16 cellular contexts compared by ENCODE assay signal in genomic region chr2:121034551-121034950, GRCh38.
DNase-seq lines count a peak whose midpoint lies in the region; ATAC-seq, FAIRE-seq and TF ChIP-seq lines count a peak whose summit lies in the region.
"Had no signal": no experiment of that assay in that cellular context is flagged by ENCODE, and none has a peak within 500 bp of the region (broad histone marks: within the 10 kb centered on the region; RNA-seq: fewer than 3 reads in every experiment).

No MANE protein-coding gene starts in this region.

- 79 to 80% methylated on average over 5 of the region's 5 CpGs for WGBS in lung, 2 donors

- H3K9me3 ChIP-seq in lung (ENCODE audit: control insufficient read depth in 2 of 2, insufficient read depth in 1 of 2, low read length in 1 of 2) (peaks cover 0 to 2% of the 10 kb centered on the region in 2 donors), Peyer's patch (no peaks in the 10 kb centered on the region)

- H3K36me3 ChIP-seq in bronchial epithelial cell (ENCODE audit: control insufficient read depth, insufficient read depth, low read length): no peaks in the 10 kb centered on the region
- H3K36me3 ChIP-seq in lung (ENCODE audit: control insufficient read depth in 2 of 2, insufficient read depth in 2 of 2, low read length in 2 of 2): no peaks in the 10 kb centered on the region
- no peaks in the 10 kb centered on the region for H3K36me3 ChIP-seq in Peyer's patch

- no peak for TF ChIP-seq POLR2A in Peyer's patch (IDR thresholded peaks at IDR 0.05)

- H3K9me3 Mint-ChIP-seq in type B pancreatic cell: no peaks in the 10 kb centered on the region
- no peaks in the 10 kb centered on the region for H3K9me3 Mint-ChIP-seq in natural killer cell treated with Interleukin-12 subunit alpha and Interleukin-12 subunit beta and Interleukin-15 and Interleukin-18, amount 100 ng/mL, for 72 hours
- H3K9me3 Mint-ChIP-seq: CD4-positive, alpha-beta T cell; H9 had no signal

- no peaks in the 10 kb centered on the region for H3K36me3 Mint-ChIP-seq in type B pancreatic cell
- no peaks in the 10 kb centered on the region for H3K36me3 Mint-ChIP-seq in natural killer cell treated with Interleukin-12 subunit alpha and Interleukin-12 subunit beta and Interleukin-15 and Interleukin-18, amount 100 ng/mL, for 72 hours

- H3K4me1 ChIP-seq in lung (ENCODE audit: control insufficient read depth in 2 of 2, insufficient read depth in 2 of 2, low read length in 2 of 2) (peaks cover 0 to 3% of the 10 kb centered on the region in 2 donors), Peyer's patch (no peaks in the 10 kb centered on the region)

- no peak for ATAC-seq in lung (ENCODE audit: insufficient read depth, low FRiP score)
- no peak for ATAC-seq in natural killer cell treated with Interleukin-12 subunit alpha and Interleukin-12 subunit beta and Interleukin-15 and Interleukin-18, amount 100 ng/mL, for 72 hours

- peak overlapping the region; percentile 42 for H3K27ac Mint-ChIP-seq in type B pancreatic cell
- H3K27ac Mint-ChIP-seq in natural killer cell treated with Interleukin-12 subunit alpha and Interleukin-12 subunit beta and Interleukin-15 and Interleukin-18, amount 100 ng/mL, for 72 hours: no peak overlapping the region
- H3K27ac Mint-ChIP-seq: B cell; CD4-positive, alpha-beta T cell; H9 had no signal

- DNase-seq in NCI-H69 (lab: John Stamatoyannopoulos, UW) (peak; percentile 18), bronchial epithelial cell (ENCODE audit: low read depth) (no peak), lung (ENCODE audit: low spot score) (peak; percentile 22), type B pancreatic cell (ENCODE audit: extremely low spot score, unreplicated experiment) (no peak), Peyer's patch (no peak), NCI-H226 (no peak)
- DNase-seq in natural killer cell treated with Interleukin-12 subunit alpha and Interleukin-12 subunit beta and Interleukin-15 and Interleukin-18, amount 100 ng/mL, for 72 hours (ENCODE audit: low spot score): no peak
- DNase-seq: C1 segment of cervical spinal cord; CD4-positive, alpha-beta T cell; DND-41; GDM1; GOT3; H9 had no signal

- H3K4me3 ChIP-seq in bronchial epithelial cell (ENCODE audit: low read depth, low read length): no peak overlapping the region
- H3K4me3 ChIP-seq in lung: no peak overlapping the region
- no peak overlapping the region for H3K4me3 ChIP-seq in Peyer's patch

- H3K27ac ChIP-seq in lung (ENCODE audit: low read depth in 1 of 2, low read length in 1 of 2) (no peak overlapping the region), Peyer's patch (no peak overlapping the region)

- peak; percentile 50 for FAIRE-seq in bronchial epithelial cell (lab: Jason Lieb, UNC)
- FAIRE-seq: A204.1, GM19239 had no signal

- peaks cover 57% of the 10 kb centered on the region for H3K27me3 Mint-ChIP-seq in type B pancreatic cell
- peaks cover 9 to 17% of the 10 kb centered on the region in 2 donors for H3K27me3 Mint-ChIP-seq in natural killer cell treated with Interleukin-12 subunit alpha and Interleukin-12 subunit beta and Interleukin-15 and Interleukin-18, amount 100 ng/mL, for 72 hours

- H3K4me3 Mint-ChIP-seq in type B pancreatic cell: no peak overlapping the region
- no peak overlapping the region for H3K4me3 Mint-ChIP-seq in natural killer cell treated with Interleukin-12 subunit alpha and Interleukin-12 subunit beta and Interleukin-15 and Interleukin-18, amount 100 ng/mL, for 72 hours
- H3K4me3 Mint-ChIP-seq: B cell; CD4-positive, alpha-beta T cell; H9 had no signal

- no peaks in the 10 kb centered on the region for H3K27me3 ChIP-seq in bronchial epithelial cell (ENCODE audit: control insufficient read depth, insufficient read depth, low read length)
- H3K27me3 ChIP-seq in lung (ENCODE audit: control insufficient read depth, insufficient read depth): peaks cover 8% of the 10 kb centered on the region
- no peaks in the 10 kb centered on the region for H3K27me3 ChIP-seq in Peyer's patch

- TF ChIP-seq CTCF in bronchial epithelial cell (IDR thresholded peaks at IDR 0.05; ENCODE audit: insufficient read depth, low read length, severe bottlenecking): no peak
- no peak for TF ChIP-seq CTCF in lung (IDR thresholded peaks at IDR 0.05; ENCODE audit: control extremely low read depth, extremely low read depth)
- TF ChIP-seq CTCF in type B pancreatic cell (conservative IDR thresholded peaks at IDR 0.05): no peak
- no peak for TF ChIP-seq CTCF in Peyer's patch (IDR thresholded peaks at IDR 0.05)

- H3K4me1 Mint-ChIP-seq in type B pancreatic cell (ENCODE audit: unreplicated experiment): peaks cover 25% of the 10 kb centered on the region
- no peaks in the 10 kb centered on the region for H3K4me1 Mint-ChIP-seq in natural killer cell treated with Interleukin-12 subunit alpha and Interleukin-12 subunit beta and Interleukin-15 and Interleukin-18, amount 100 ng/mL, for 72 hours (ENCODE audit: low read depth in 2 of 2)
- H3K4me1 Mint-ChIP-seq: B cell had no signal

Comparison
In these comparisons a context has a peak if more than half of its experiments do, and no peak if none do; other contexts are left out.
1. DNase-seq: peak in NCI-H69 (single experiment) and lung (single experiment); none in bronchial epithelial cell (single experiment), type B pancreatic cell (single experiment), Peyer's patch (0 of 3), natural killer cell treated with Interleukin-12 subunit alpha and Interleukin-12 subunit beta and Interleukin-15 and Interleukin-18, amount 100 ng/mL, for 72 hours (single experiment) and NCI-H226 (single experiment).